Comparison of ENCODE assay signal across 1 cellular context in the genomic region with DNA sequence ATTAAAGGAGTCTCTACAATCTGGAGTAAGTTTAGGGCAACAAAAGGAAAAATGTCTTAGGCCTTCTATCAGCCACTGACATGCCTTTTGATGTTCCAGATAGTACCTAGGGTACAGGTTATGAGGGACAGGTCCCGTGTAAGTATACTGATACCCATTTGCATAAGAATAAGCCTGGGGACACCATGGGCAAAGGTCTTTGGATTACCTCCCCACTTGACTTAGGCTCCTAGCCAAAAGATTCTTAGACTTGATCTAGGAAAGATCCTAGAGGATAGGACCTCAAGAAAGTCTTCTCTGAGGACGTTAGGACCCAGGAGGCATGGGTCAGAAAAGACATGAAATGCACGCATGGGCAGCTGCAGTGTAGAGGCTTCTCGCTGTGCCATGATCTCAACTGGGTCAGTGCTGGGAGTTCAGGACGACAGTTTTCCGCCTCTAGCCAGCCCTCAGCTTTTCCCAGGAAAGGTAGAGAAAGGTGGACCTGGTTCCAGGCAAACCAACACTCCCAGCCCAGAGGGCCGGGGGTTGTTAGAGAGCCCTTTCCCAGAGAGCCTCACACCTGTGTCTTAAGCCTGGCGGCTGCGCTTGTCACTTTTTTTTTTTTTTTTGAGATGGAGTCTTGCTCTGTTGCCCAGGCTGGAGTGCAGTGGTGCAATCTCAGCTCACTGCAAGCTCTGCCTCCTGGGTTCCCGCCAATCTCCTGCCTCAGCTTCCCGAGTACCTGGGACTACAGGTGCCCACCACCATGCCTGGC.
A peak's percentile ranks its signal among the peaks of the same experiment; 100 is the strongest.
TF ChIP-seq lines count a peak whose summit lies in the region.

No MANE protein-coding gene starts in this region.

TF ChIP-seq in HepG2, 621 proteins besides CTCF, POLR2A, EP300 and RAD21:
- TF ChIP-seq HNRNPK (IDR thresholded peaks at IDR 0.05; ENCODE audit: low read depth, low read length, poor library complexity, severe bottlenecking) (no peak), ZNF121 (CRISPR knock-in tag; IDR thresholded peaks at IDR 0.05) (peak; percentile 49; the same call in 1 of the 2 replicates)
